Comparison of ENCODE assay signal across 9 cellular contexts in genomic region chr12:13203028-13203922, GRCh38. TPM values are rescaled to one million over a fixed set of nuclear protein-coding genes. Genes with fewer than 3 reads are reported as not detected.
A peak's percentile ranks its signal among the peaks of the same experiment; 100 is the strongest.
DNase-seq lines count a peak whose midpoint lies in the region; ATAC-seq, FAIRE-seq and TF ChIP-seq lines count a peak whose summit lies in the region.
"Had no signal": no experiment of that assay in that cellular context is flagged by ENCODE, and none has a peak within 500 bp of the region (broad histone marks: within the 10 kb centered on the region; RNA-seq: fewer than 3 reads in every experiment).

No MANE protein-coding gene starts in this region.

- no peak for TF ChIP-seq POLR2A in transverse colon (IDR thresholded peaks at IDR 0.05)

- peaks cover 30% of the 10 kb centered on the region for H3F3A ChIP-seq in SK-N-SH (replicated peaks; ENCODE audit: insufficient read depth)

- CTCF ChIA-PET in SK-N-SH (lab: Yijun Ruan, JAX): interaction anchor here (0.9 to 4.4 kb wide), 3 partner anchors 9 to 288 kb away, joined by 3 to 39 read pairs (median 5); no protein-coding TSS in a partner anchor

- in situ Hi-C loops in transverse colon (cut with MboI; ENCODE audit: low pct_ligation_motif_present in 1 of 4, low pct_unique_long_range_greater_than_20kb in 1 of 4, low sequenced_read_pairs in 3 of 4): loop anchor here in 2 of 4 donors (10.0 kb wide), 2 partner anchors 98 to 178 kb away; partner anchors contain the start of gene GSG1 (in 1 of the 2)

- H3K9me3 ChIP-seq in SK-N-SH (no peaks in the 10 kb centered on the region), adipocyte (ENCODE audit: control insufficient read depth, low read length) (no peaks in the 10 kb centered on the region), keratinocyte (ENCODE audit: control insufficient read depth, low read depth, low read length) (no peaks in the 10 kb centered on the region), transverse colon (no peaks in the 10 kb centered on the region)

- H3K9ac ChIP-seq in SK-N-SH (no peak overlapping the region), adipocyte (ENCODE audit: low read length) (peak overlapping the region; percentile 96), keratinocyte (ENCODE audit: control insufficient read depth, extremely low read depth, insufficient read depth, low read length) (peak overlapping the region; percentile 98)

- peak; percentile 89 for FAIRE-seq in keratinocyte (lab: Jason Lieb, UNC)
- FAIRE-seq: colon had no signal

- intact Hi-C loops in transverse colon (cut with DNase I; ENCODE audit: low total_unique reads): no loop called here

- dilution Hi-C loops in keratinocyte (cut with MboI; ENCODE audit: extremely low pct_ligation_motif_present, low sequenced_read_pairs): no loop called here

- H3K9me1 ChIP-seq in keratinocyte (ENCODE audit: control insufficient read depth, extremely low read depth, insufficient read depth, low read length): peaks cover 3% of the 10 kb centered on the region

- H3K4me1 ChIP-seq in SK-N-SH (ENCODE audit: control insufficient read depth in 1 of 2, insufficient read depth in 2 of 2, low read depth in 1 of 2, low read length in 1 of 2) (peaks cover 0 to 36% of the 10 kb centered on the region in 2 experiments; a peak in 2 of 4 replicates), adipocyte (ENCODE audit: control insufficient read depth, insufficient read depth, low read length) (peaks cover 84% of the 10 kb centered on the region), keratinocyte (ENCODE audit: control insufficient read depth, extremely low read depth, insufficient read depth, low read length) (peaks cover 91% of the 10 kb centered on the region), transverse colon (peaks cover 0 to 66% (median 7%) of the 10 kb centered on the region in 4 donors)

- H3K79me2 ChIP-seq in SK-N-SH (ENCODE audit: insufficient read depth) (peaks cover 86% of the 10 kb centered on the region), keratinocyte (ENCODE audit: control insufficient read depth, insufficient read depth, low read length) (peaks cover 90% of the 10 kb centered on the region)

- TF ChIP-seq CTCF in SK-N-SH (IDR thresholded peaks at IDR 0.05): peak; percentile 25; the same call in 1 of the 2 replicates
- TF ChIP-seq CTCF in keratinocyte (optimal IDR thresholded peaks at IDR 0.05 in 1 of 3, IDR thresholded peaks at IDR 0.05 in 1 of 3, conservative IDR thresholded peaks at IDR 0.05 in 1 of 3; ENCODE audit: extremely low read depth in 1 of 3, insufficient read depth in 2 of 3, low read length in 3 of 3): peak; percentile 47 to 67 (median 49)
- no peak for TF ChIP-seq CTCF in transverse colon (IDR thresholded peaks at IDR 0.05)

- no peaks in the 10 kb centered on the region for H3K9me2 ChIP-seq in SK-N-SH

- no peak for TF ChIP-seq EP300 in SK-N-SH (IDR thresholded peaks at IDR 0.05; ENCODE audit: borderline replicate concordance in 1 of 2, low read depth in 1 of 2, low read length in 1 of 2)
- no peak for TF ChIP-seq EP300 in transverse colon (IDR thresholded peaks at IDR 0.05; ENCODE audit: low read depth)

- DNase-seq in SK-N-SH (peak; percentile 25), adipocyte (ENCODE audit: low read depth) (no peak), keratinocyte (ENCODE audit: low read depth, low spot score) (no peak), transverse colon (peak; percentile 41), hypothalamus (lab: John Stamatoyannopoulos, UW) (no peak)

- H4K20me1 ChIP-seq in SK-N-SH (ENCODE audit: insufficient read depth) (no peaks in the 10 kb centered on the region), keratinocyte (ENCODE audit: control insufficient read depth, extremely low read depth, insufficient read depth, low read length) (no peaks in the 10 kb centered on the region)

- H2AFZ ChIP-seq in SK-N-SH (ENCODE audit: low read depth) (no peak overlapping the region), keratinocyte (ENCODE audit: control insufficient read depth, low read length) (no peak overlapping the region)

- no peaks in the 10 kb centered on the region for H3K27me3 ChIP-seq in SK-N-SH (ENCODE audit: insufficient read depth)
- no peaks in the 10 kb centered on the region for H3K27me3 ChIP-seq in adipocyte (replicated peaks; ENCODE audit: control insufficient read depth, insufficient read depth, low read length)
- H3K27me3 ChIP-seq in keratinocyte (ENCODE audit: control insufficient read depth, extremely low read depth, insufficient read depth, low read length): no peaks in the 10 kb centered on the region
- H3K27me3 ChIP-seq in transverse colon: peaks cover 22% of the 10 kb centered on the region

- no peak overlapping the region for H3K4me3 ChIP-seq in SK-N-SH (ENCODE audit: low read depth in 2 of 2, low read length in 1 of 2)
- peak overlapping the region; percentile 95 for H3K4me3 ChIP-seq in adipocyte (ENCODE audit: low read length)
- H3K4me3 ChIP-seq in keratinocyte (ENCODE audit: control insufficient read depth in 2 of 3, extremely low read depth in 1 of 3, insufficient read depth in 2 of 3, low read depth in 1 of 3, low read length in 3 of 3): peak overlapping the region in 2 of 3 experiments; percentile 33 to 39
- H3K4me3 ChIP-seq in transverse colon: no peak overlapping the region

- H3K4me2 ChIP-seq in SK-N-SH: no peak overlapping the region
- H3K4me2 ChIP-seq in keratinocyte (ENCODE audit: control insufficient read depth, extremely low read depth, insufficient read depth, low read depth, low read length): peak overlapping the region; percentile 84

- 90% methylated on average over 15 of the region's 16 CpGs for WGBS in SK-N-SH (ENCODE audit: low lambda C conversion rate)
- WGBS in transverse colon (ENCODE audit: low coverage in 1 of 2), 2 donors: 20 to 59% methylated on average over 1 to 16 of the region's 16 CpGs

- POLR2A ChIA-PET in SK-N-SH (lab: Yijun Ruan, JAX): no interaction called here

- H3K36me3 ChIP-seq in SK-N-SH (replicated peaks in 1 of 2; ENCODE audit: control insufficient read depth in 1 of 2, insufficient read depth in 2 of 2, low read length in 1 of 2) (no peaks in the 10 kb centered on the region), adipocyte (ENCODE audit: control insufficient read depth, insufficient read depth, low read length, severe bottlenecking) (peaks cover 38% of the 10 kb centered on the region), keratinocyte (ENCODE audit: control insufficient read depth in 2 of 2, extremely low read depth in 1 of 2, insufficient read depth in 2 of 2, low read length in 2 of 2) (peaks cover 9 to 46% of the 10 kb centered on the region in 2 experiments), transverse colon (no peaks in the 10 kb centered on the region)

- ATAC-seq in SK-N-SH treated with all-trans-retinoic acid at 6 μM for 48 hours (no peak), GM21381 (IDR thresholded peaks at IDR 0.05; ENCODE audit: unreplicated experiment) (no peak), GM18868 (IDR thresholded peaks at IDR 0.05; ENCODE audit: unreplicated experiment) (no peak)

- TF ChIP-seq RAD21 in SK-N-SH (IDR thresholded peaks at IDR 0.05; ENCODE audit: low read length): peak; percentile 34

- H3K27ac ChIP-seq in SK-N-SH (ENCODE audit: low read depth in 2 of 2, low read length in 1 of 2): peak overlapping the region in 1 of 2 experiments; percentile 100; a peak in 1 of 4 replicates
- peak overlapping the region; percentile 99 for H3K27ac ChIP-seq in keratinocyte (ENCODE audit: control insufficient read depth, insufficient read depth, low read length)
- peak overlapping the region; percentile 2 to 52 (median 26) for H3K27ac ChIP-seq in transverse colon

TF ChIP-seq in SK-N-SH, 30 proteins besides CTCF, POLR2A, EP300 and RAD21 (continues in another document):
- TF ChIP-seq GATA2 (CRISPR knock-in tag; IDR thresholded peaks at IDR 0.05) (no peak), JUND (IDR thresholded peaks at IDR 0.05) (no peak), USF1 (IDR thresholded peaks at IDR 0.05; ENCODE audit: borderline replicate concordance, low read depth) (no peak), TAF1 (IDR thresholded peaks at IDR 0.05; ENCODE audit: borderline replicate concordance, low read depth, low read length) (no peak), GABPA (IDR thresholded peaks at IDR 0.05; ENCODE audit: low read depth) (no peak), TEAD4 (IDR thresholded peaks at IDR 0.05; ENCODE audit: borderline replicate concordance, insufficient read depth) (no peak)

TF ChIP-seq in SK-N-SH treated with all-trans-retinoic acid at 6 μM for 48 hours, 23 proteins besides CTCF, POLR2A, EP300 and RAD21 (continues in another document):
- TF ChIP-seq GLIS3 (CRISPR knock-in tag; IDR thresholded peaks at IDR 0.05) (no peak), SNAI2 (CRISPR knock-in tag; IDR thresholded peaks at IDR 0.05) (no peak), CSDC2 (CRISPR knock-in tag; IDR thresholded peaks at IDR 0.05) (no peak), ESRRG (CRISPR knock-in tag; IDR thresholded peaks at IDR 0.05) (no peak), PATZ1 (CRISPR knock-in tag; IDR thresholded peaks at IDR 0.05; ENCODE audit: borderline replicate concordance) (no peak), TCF4 (CRISPR knock-in tag; IDR thresholded peaks at IDR 0.05; ENCODE audit: borderline replicate concordance) (no peak)

RNA-seq across cellular contexts. Expression of gene EMP1, which starts 6.7 kb away (rescaled TPM):
- 67.4 and 111 TPM in 2 replicates for polyA plus RNA-seq in SK-N-SH (2012; rRNA removed)
- polyA plus RNA-seq in SK-N-SH (2012; cell fraction: cytosol; rRNA removed): 53.2 and 70.1 TPM in 2 replicates
- 77.6 and 144 TPM in 2 replicates for polyA plus RNA-seq in SK-N-SH (2012; cell fraction: nucleus; rRNA removed)
- 356 to 610 TPM (median 583 TPM) in 3 replicates for polyA plus RNA-seq in keratinocyte
- 96.0 TPM for polyA plus RNA-seq in keratinocyte (2011; ENCODE audit: low read depth)
- 120 and 273 TPM in 2 replicates for polyA plus RNA-seq in keratinocyte (2011; cell fraction: cytosol; rRNA removed)
- 717 and 740 TPM in 2 replicates for polyA plus RNA-seq in keratinocyte (2011; cell fraction: nucleus; rRNA removed)
- polyA plus RNA-seq in keratinocyte (2012; ENCODE audit: low replicate concordance): 229 and 605 TPM in 2 replicates
- 709 to 1,030 TPM (median 926 TPM) in 3 replicates for polyA minus RNA-seq in keratinocyte
- polyA minus RNA-seq in keratinocyte (2011; cell fraction: cytosol; rRNA and poly(A)+ RNA removed): 113 TPM
- 252 and 568 TPM in 2 replicates for polyA minus RNA-seq in keratinocyte (2011; cell fraction: nucleus; rRNA and poly(A)+ RNA removed)
- total RNA-seq in transverse colon: 100 to 1,000 TPM in 3 of 4 donors, 10 to 100 TPM in 1; 43.2 to 837 (median 738) TPM

Comparison
In these comparisons a context has a peak if more than half of its experiments do, and no peak if none do; other contexts are left out.
1. DNase-seq: peak in SK-N-SH (single experiment) and transverse colon (single experiment); none in adipocyte (single experiment), keratinocyte (single experiment) and hypothalamus (0 of 51).
2. H3K4me3 ChIP-seq: peak in adipocyte (single experiment) and keratinocyte (2 of 3); none in SK-N-SH (0 of 2) and transverse colon (0 of 4).
3. CTCF ChIP-seq: peak in SK-N-SH (single experiment) and keratinocyte (3 of 3); none in transverse colon (0 of 5).